ENCODE assay signal across 24 cellular contexts in the genomic region with DNA sequence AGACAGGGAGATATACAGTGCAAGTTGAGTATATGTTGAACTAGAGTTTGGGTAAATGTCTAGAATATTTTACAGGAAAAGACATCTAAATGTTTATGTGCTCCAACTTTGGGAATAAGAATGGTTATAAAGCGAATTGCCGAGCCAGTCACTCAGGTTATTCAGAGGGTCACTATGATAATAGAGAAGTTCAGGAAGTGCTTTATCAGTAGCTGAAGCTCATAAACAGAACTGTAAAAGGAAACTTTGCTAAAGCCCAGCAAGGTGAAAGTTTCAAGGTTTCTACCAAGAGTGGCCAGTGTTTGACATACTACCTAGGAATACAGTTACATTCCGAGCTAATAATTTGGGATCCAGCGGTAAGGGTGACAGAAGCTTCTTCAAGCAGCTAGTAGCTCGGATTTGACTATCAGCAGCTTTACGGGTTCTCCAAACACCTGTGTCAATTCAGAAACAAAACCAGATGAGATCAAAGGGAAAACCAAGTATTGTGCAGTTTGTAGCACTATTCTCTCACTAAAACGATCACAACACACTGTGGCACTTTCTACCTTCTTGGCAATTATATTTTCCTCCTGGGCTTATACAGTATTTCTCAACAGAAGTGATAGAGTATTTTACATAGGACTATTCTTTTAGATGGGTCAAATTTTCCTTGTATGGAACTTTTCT. TPM values are rescaled to one million over a fixed set of nuclear protein-coding genes. Genes with fewer than 3 reads are reported as not detected.
DNase-seq lines count a peak whose midpoint lies in the region; ATAC-seq, FAIRE-seq and TF ChIP-seq lines count a peak whose summit lies in the region.
"Had no signal": no experiment of that assay in that cellular context is flagged by ENCODE, and none has a peak within 500 bp of the region (broad histone marks: within the 10 kb centered on the region; RNA-seq: fewer than 3 reads in every experiment).

No MANE protein-coding gene starts in this region.

- no peak for TF ChIP-seq CTCF in VCaP (conservative IDR thresholded peaks at IDR 0.05)
- no peak for TF ChIP-seq CTCF in pancreas (IDR thresholded peaks at IDR 0.05)
- no peak for TF ChIP-seq CTCF in heart right ventricle (IDR thresholded peaks at IDR 0.05)

- no peaks in the 10 kb centered on the region for H3K9me3 ChIP-seq in pancreas
- no peaks in the 10 kb centered on the region for H3K9me3 ChIP-seq in heart right ventricle
- H3K9me3 ChIP-seq: A549, MG63, Peyer's patch had no signal

- 44 to 45% methylated on average over 7 of the region's 7 CpGs for WGBS in pancreas, 2 donors
- 78 to 82% methylated on average over 7 of the region's 7 CpGs for WGBS in heart right ventricle, 2 donors

- H3K27me3 ChIP-seq in pancreas: no peaks in the 10 kb centered on the region
- peaks cover 0 to 5% (median 0%) of the 10 kb centered on the region in 7 donors for H3K27me3 ChIP-seq in heart right ventricle
- H3K27me3 ChIP-seq: BLaER1 treated with 17β-estradiol and CSF1 and Interleukin-3, amounts not matched to agents 10 nM and 100 nM; MG63; Peyer's patch had no signal

- H3K27me3 Mint-ChIP-seq in activated naive CD8-positive, alpha-beta T cell treated with anti-CD3 and anti-CD28 coated beads, Interleukin-2, amount 50 U/mL, for 24 hours: no peaks in the 10 kb centered on the region
- H3K27me3 Mint-ChIP-seq: CD4-positive, alpha-beta T cell had no signal

- H3K9me3 Mint-ChIP-seq in activated naive CD8-positive, alpha-beta T cell treated with anti-CD3 and anti-CD28 coated beads, Interleukin-2, amount 50 U/mL, for 24 hours: no peaks in the 10 kb centered on the region
- H3K9me3 Mint-ChIP-seq: CD4-positive, alpha-beta T cell had no signal

- H3K4me3 ChIP-seq in pancreas: no peak overlapping the region
- no peak overlapping the region for H3K4me3 ChIP-seq in heart right ventricle
- H3K4me3 ChIP-seq: A549; BLaER1 treated with 17β-estradiol and CSF1 and Interleukin-3, amounts not matched to agents 10 nM and 100 nM; MG63; Peyer's patch; SK-N-MC had no signal

- peak overlapping the region; percentile 95 for H3K27ac ChIP-seq in VCaP
- no peak overlapping the region for H3K27ac ChIP-seq in pancreas
- H3K27ac ChIP-seq in heart right ventricle: no peak overlapping the region
- H3K27ac ChIP-seq: A549; BLaER1 treated with 17β-estradiol and CSF1 and Interleukin-3, amounts not matched to agents 10 nM and 100 nM; Peyer's patch; SK-N-MC had no signal

- no peaks in the 10 kb centered on the region for H3K4me1 Mint-ChIP-seq in activated naive CD8-positive, alpha-beta T cell treated with anti-CD3 and anti-CD28 coated beads, Interleukin-2, amount 50 U/mL, for 24 hours

- ATAC-seq in pancreas (no peak), heart right ventricle (no peak), HG03565 (IDR thresholded peaks at IDR 0.05; ENCODE audit: unreplicated experiment) (no peak)
- no peak for ATAC-seq in activated naive CD8-positive, alpha-beta T cell treated with anti-CD3 and anti-CD28 coated beads, Interleukin-2, amount 50 U/mL, for 24 hours
- ATAC-seq: A549, HepG2 had no signal

- FAIRE-seq in pancreas (lab: Jason Lieb, UNC): peak; percentile 13
- FAIRE-seq: H54, HepG2 had no signal

- no peak overlapping the region for H3K27ac Mint-ChIP-seq in activated naive CD8-positive, alpha-beta T cell treated with anti-CD3 and anti-CD28 coated beads, Interleukin-2, amount 50 U/mL, for 24 hours
- H3K27ac Mint-ChIP-seq: CD4-positive, alpha-beta T cell had no signal

- H3K4me3 Mint-ChIP-seq in activated naive CD8-positive, alpha-beta T cell treated with anti-CD3 and anti-CD28 coated beads, Interleukin-2, amount 50 U/mL, for 24 hours: no peak overlapping the region
- H3K4me3 Mint-ChIP-seq: CD4-positive, alpha-beta T cell had no signal

- peak; percentile 35 for DNase-seq in DMS53 treated with DMSO at 0.1 percent for 48 hours (lab: John Stamatoyannopoulos, UW; ENCODE audit: unreplicated experiment)
- DNase-seq in NCI-H146 (lab: John Stamatoyannopoulos, UW): peak; percentile 46
- DNase-seq in pancreas: no peak
- DNase-seq in heart right ventricle: no peak
- DNase-seq in activated naive CD8-positive, alpha-beta T cell treated with anti-CD3 and anti-CD28 coated beads, Interleukin-2, amount 50 U/mL, for 24 hours: no peak
- DNase-seq: AML-193; CD4-positive, alpha-beta T cell; DMS79 treated with DMSO at 0.1 percent for 48 hours; Kasumi-1; MG63; NCI-H1694 treated with DMSO at 0.1 percent for 48 hours; NCI-H2171; NCI-H226; NCI-H510A; OCI-M1; Peyer's patch; SIG-M5 had no signal

- H3K36me3 Mint-ChIP-seq in activated naive CD8-positive, alpha-beta T cell treated with anti-CD3 and anti-CD28 coated beads, Interleukin-2, amount 50 U/mL, for 24 hours (ENCODE audit: low read depth): no peaks in the 10 kb centered on the region

- no peaks in the 10 kb centered on the region for H3K4me1 ChIP-seq in pancreas
- H3K4me1 ChIP-seq in heart right ventricle: no peaks in the 10 kb centered on the region
- H3K4me1 ChIP-seq: A549, Peyer's patch had no signal

- intact Hi-C loops in pancreas (cut with DNase I): no loop called here
- intact Hi-C loops in heart right ventricle (cut with DNase I): no loop called here

- H3K36me3 ChIP-seq in pancreas (no peaks in the 10 kb centered on the region), heart right ventricle (no peaks in the 10 kb centered on the region)
- H3K36me3 ChIP-seq: BLaER1 treated with 17β-estradiol and CSF1 and Interleukin-3, amounts not matched to agents 10 nM and 100 nM; MG63; Peyer's patch had no signal

RNA-seq across cellular contexts. Expression of gene BCLAF3, which starts 17.2 kb away (rescaled TPM):
- total RNA-seq in pancreas: 1 to 10 TPM; 3.3 to 6.9 (median 4.8) TPM
- 1 to 10 TPM; 2.2 to 4.2 TPM for polyA plus RNA-seq in pancreas
- total RNA-seq in heart right ventricle: 10 to 100 TPM in 2 of 10 donors, 1 to 10 TPM in 8; 5.5 to 10.2 (median 8.7) TPM
- polyA plus RNA-seq in heart right ventricle: 1 to 10 TPM; 1.2 to 8.7 TPM

Comparison
In these comparisons a context has a peak if more than half of its experiments do, and no peak if none do; other contexts are left out.
1. DNase-seq: peak in DMS53 treated with DMSO at 0.1 percent for 48 hours (single experiment) and NCI-H146 (single experiment); none in pancreas (0 of 6), heart right ventricle (0 of 2) and activated naive CD8-positive, alpha-beta T cell treated with anti-CD3 and anti-CD28 coated beads, Interleukin-2, amount 50 U/mL, for 24 hours (single experiment).